In genomic region chr4:15653430-15653829, GRCh38 we compare ENCODE assay signal across 7 cellular contexts. TPM values are rescaled to one million over a fixed set of nuclear protein-coding genes. Genes with fewer than 3 reads are reported as not detected.
DNase-seq lines count a peak whose midpoint lies in the region; ATAC-seq and TF ChIP-seq lines count a peak whose summit lies in the region.

No MANE protein-coding gene starts in this region.

- peak overlapping the region; percentile 92 to 97 for H3K4me3 Mint-ChIP-seq in stimulated activated naive B cell treated with anti-CD40 and anti-IgM and Interleukin-4, amounts not matched to agents 10 μg/mL and 1 μg/mL and 100 μg/mL, for 72 hours

- no peaks in the 10 kb centered on the region for H3K9me3 Mint-ChIP-seq in stimulated activated naive B cell treated with anti-CD40 and anti-IgM and Interleukin-4, amounts not matched to agents 10 μg/mL and 1 μg/mL and 100 μg/mL, for 72 hours

- ATAC-seq in right cardiac atrium = no peak
- no peak for ATAC-seq in stimulated activated naive B cell treated with anti-CD40 and anti-IgM and Interleukin-4, amounts not matched to agents 10 μg/mL and 1 μg/mL and 100 μg/mL, for 72 hours (replicated peaks)
- ATAC-seq in left colon = no peak
- ATAC-seq in HG02588 (IDR thresholded peaks at IDR 0.05; ENCODE audit: unreplicated experiment) = no peak
- ATAC-seq in HG02610 (IDR thresholded peaks at IDR 0.05; ENCODE audit: unreplicated experiment) = no peak

- H3K4me1 Mint-ChIP-seq in stimulated activated naive B cell treated with anti-CD40 and anti-IgM and Interleukin-4, amounts not matched to agents 10 μg/mL and 1 μg/mL and 100 μg/mL, for 72 hours = peaks cover 22 to 57% of the 10 kb centered on the region in 2 donors

- no peak for DNase-seq in HFF-Myc (ENCODE audit: extremely low read depth, low read depth)
- DNase-seq in right cardiac atrium = no peak
- DNase-seq in stimulated activated naive B cell treated with anti-CD40 and anti-IgM and Interleukin-4, amounts not matched to agents 10 μg/mL and 1 μg/mL and 100 μg/mL, for 72 hours = no peak
- DNase-seq in left colon = no peak

- intact Hi-C loops in right cardiac atrium (cut with DNase I) = loop anchor here in 1 of 4 donors (10.0 kb wide), 1 partner anchor 169 kb away; no protein-coding TSS in a partner anchor
- intact Hi-C loops in left colon (cut with DNase I, micrococcal nuclease) = no loop called here

- no peaks in the 10 kb centered on the region for H3K27me3 ChIP-seq in right cardiac atrium (ENCODE audit: control insufficient read depth, insufficient read depth)

- peak overlapping the region; percentile 62 for H3K27ac Mint-ChIP-seq in stimulated activated naive B cell treated with anti-CD40 and anti-IgM and Interleukin-4, amounts not matched to agents 10 μg/mL and 1 μg/mL and 100 μg/mL, for 72 hours

- no peak overlapping the region for H3K27ac ChIP-seq in right cardiac atrium (ENCODE audit: low read length)

- H3K9me3 ChIP-seq in right cardiac atrium (ENCODE audit: control insufficient read depth, low read length) = no peaks in the 10 kb centered on the region

- peak overlapping the region; percentile 65 for H3K4me3 ChIP-seq in HFF-Myc (replicated peaks; ENCODE audit: low read depth, low read length)
- peak overlapping the region; percentile 86 for H3K4me3 ChIP-seq in WI38 (ENCODE audit: low read depth, low read length)
- H3K4me3 ChIP-seq in right cardiac atrium (ENCODE audit: low read length) = peak overlapping the region; percentile 97

- no peaks in the 10 kb centered on the region for H3K4me1 ChIP-seq in right cardiac atrium (ENCODE audit: control insufficient read depth, insufficient read depth, low read length)

- no peaks in the 10 kb centered on the region for H3K36me3 Mint-ChIP-seq in stimulated activated naive B cell treated with anti-CD40 and anti-IgM and Interleukin-4, amounts not matched to agents 10 μg/mL and 1 μg/mL and 100 μg/mL, for 72 hours

- WGBS in right cardiac atrium = 16% methylated on average over 4 of the region's 4 CpGs

- no peaks in the 10 kb centered on the region for H3K27me3 Mint-ChIP-seq in stimulated activated naive B cell treated with anti-CD40 and anti-IgM and Interleukin-4, amounts not matched to agents 10 μg/mL and 1 μg/mL and 100 μg/mL, for 72 hours

- no peak for TF ChIP-seq CTCF in HFF-Myc (IDR thresholded peaks at IDR 0.05; ENCODE audit: low read depth, low read length, missing control alignments)
- no peak for TF ChIP-seq CTCF in WI38 (IDR thresholded peaks at IDR 0.05; ENCODE audit: low read depth, low read length)

RNA-seq across cellular contexts. Expression of gene FBXL5, which starts 1.7 kb away (rescaled TPM):
- total RNA-seq in right cardiac atrium (10 to 100 TPM; 80.8 to 90.1 (median 88.3) TPM), left colon (10 to 100 TPM; 48.2 to 59.2 TPM)
- polyA plus RNA-seq in right cardiac atrium = 52.8 TPM

RNA-seq across cellular contexts. Expression of gene FAM200B, which starts 28.2 kb away (rescaled TPM):
- total RNA-seq in right cardiac atrium = 10 to 100 TPM; 32.6 to 40.9 (median 35.0) TPM
- polyA plus RNA-seq in right cardiac atrium = 60.3 TPM
- total RNA-seq in left colon = 10 to 100 TPM; 33.7 to 33.8 TPM

RNA-seq across cellular contexts. Expression of gene BST1, which starts 49.4 kb away (rescaled TPM):
- total RNA-seq in right cardiac atrium (10 to 100 TPM in 1 of 4 donors, 1 to 10 TPM in 3; 6.3 to 10.9 (median 8.2) TPM), left colon (10 to 100 TPM; 11.4 to 11.9 TPM)
- polyA plus RNA-seq in right cardiac atrium = 9.8 TPM
